In genomic region chr9:121345070-121345469, GRCh38 we compare ENCODE assay signal across 25 cellular contexts. TPM values are rescaled to one million over a fixed set of nuclear protein-coding genes. Genes with fewer than 3 reads are reported as not detected.
DNase-seq lines count a peak whose midpoint lies in the region; FAIRE-seq and TF ChIP-seq lines count a peak whose summit lies in the region.
"Had no signal": no experiment of that assay in that cellular context is flagged by ENCODE, and none has a peak within 500 bp of the region (broad histone marks: within the 10 kb centered on the region; RNA-seq: fewer than 3 reads in every experiment).

No MANE protein-coding gene starts in this region.

- H4K8ac ChIP-seq in mesenchymal stem cell (ENCODE audit: low read length) = no peak overlapping the region

- no peak for TF ChIP-seq POLR2A in H54 (IDR thresholded peaks at IDR 0.05; ENCODE audit: low read depth, low read length)
- TF ChIP-seq POLR2A in sigmoid colon (IDR thresholded peaks at IDR 0.05) = no peak

- H3K9ac ChIP-seq in mesenchymal stem cell (ENCODE audit: low read length) = no peak overlapping the region

- H3K27me3 ChIP-seq in sigmoid colon = no peaks in the 10 kb centered on the region
- H3K27me3 ChIP-seq in mesenchymal stem cell (ENCODE audit: control insufficient read depth in 1 of 2, insufficient read depth in 1 of 2, low read length in 2 of 2) = no peaks in the 10 kb centered on the region
- H3K27me3 ChIP-seq: breast epithelium, upper lobe of left lung had no signal

- H3K4me3 ChIP-seq in sigmoid colon = no peak overlapping the region
- no peak overlapping the region for H3K4me3 ChIP-seq in mesenchymal stem cell (ENCODE audit: insufficient read depth in 1 of 2, low read depth in 1 of 2, low read length in 2 of 2)
- H3K4me3 ChIP-seq: breast epithelium, HAP-1, upper lobe of left lung had no signal

- intact Hi-C loops in sigmoid colon (cut with DNase I) = no loop called here

- H2BK5ac ChIP-seq in mesenchymal stem cell (ENCODE audit: low read depth, low read length, poor library complexity, severe bottlenecking) = no peak overlapping the region

- no peak overlapping the region for H2BK12ac ChIP-seq in mesenchymal stem cell (ENCODE audit: low read length in 2 of 2)

- H3K9me3 Mint-ChIP-seq in activated CD4-positive, alpha-beta memory T cell treated with anti-CD3 and anti-CD28 coated beads, Interleukin-2, amount 10 ng/mL, durations not matched to agents 7 days and 5 days = no peaks in the 10 kb centered on the region
- H3K9me3 Mint-ChIP-seq: activated CD4-positive, alpha-beta memory T cell treated with anti-CD3 and anti-CD28 coated beads for 36 hours; activated naive CD4-positive, alpha-beta T cell treated with anti-CD3 and anti-CD28 coated beads, Interleukin-2, amount 50 U/mL, for 24 hours; activated T-helper 2 cell treated with anti-CD3 and anti-CD28 coated beads, Interferon-gamma antibody, Interleukin-2, Interleukin-4, amounts not matched to agents 10 μg/mL and 5 μg/mL and 100 μg/mL, durations not matched to agents 14 hours and 24 hours and 36 hours had no signal

- H3K27me3 Mint-ChIP-seq in activated CD4-positive, alpha-beta memory T cell treated with anti-CD3 and anti-CD28 coated beads, Interleukin-2, amount 10 ng/mL, durations not matched to agents 7 days and 5 days = no peaks in the 10 kb centered on the region
- H3K27me3 Mint-ChIP-seq: activated CD4-positive, alpha-beta memory T cell treated with anti-CD3 and anti-CD28 coated beads for 36 hours; activated naive CD4-positive, alpha-beta T cell treated with anti-CD3 and anti-CD28 coated beads, Interleukin-2, amount 50 U/mL, for 24 hours had no signal

- TF ChIP-seq EP300 in sigmoid colon (IDR thresholded peaks at IDR 0.05) = no peak

- FAIRE-seq in H54 (lab: Jason Lieb, UNC) = peak; percentile 50
- FAIRE-seq: endothelial cell of umbilical vein had no signal

- CTCF ChIA-PET in activated CD4-positive, alpha-beta memory T cell treated with anti-CD3 and anti-CD28 coated beads, Interleukin-2, amount 10 ng/mL, durations not matched to agents 7 days and 5 days (lab: Charles Lee) = interaction anchor here (4.1 kb wide), 1 partner anchor 25 kb away, joined by 21 read pairs; no protein-coding TSS in a partner anchor

- no peak overlapping the region for H3K23ac ChIP-seq in mesenchymal stem cell (ENCODE audit: low read length in 2 of 2)

- H3K9me3 ChIP-seq in sigmoid colon = no peaks in the 10 kb centered on the region
- no peaks in the 10 kb centered on the region for H3K9me3 ChIP-seq in mesenchymal stem cell (ENCODE audit: control insufficient read depth, low read length)
- H3K9me3 ChIP-seq: breast epithelium, Caco-2, HAP-1, upper lobe of left lung had no signal

- H3K36me3 ChIP-seq in sigmoid colon (peaks cover 17 to 97% (median 34%) of the 10 kb centered on the region in 4 donors), mesenchymal stem cell (ENCODE audit: control insufficient read depth in 1 of 2, insufficient read depth in 2 of 2, low read depth in 1 of 2, low read length in 2 of 2) (peaks cover 0 to 88% of the 10 kb centered on the region in 2 experiments)

- peaks cover 63% of the 10 kb centered on the region for H3K36me3 Mint-ChIP-seq in activated CD4-positive, alpha-beta memory T cell treated with anti-CD3 and anti-CD28 coated beads, Interleukin-2, amount 10 ng/mL, durations not matched to agents 7 days and 5 days (ENCODE audit: low read depth)

- TF ChIP-seq CTCF in sigmoid colon (IDR thresholded peaks at IDR 0.05) = no peak

- no peak overlapping the region for H4K91ac ChIP-seq in mesenchymal stem cell (ENCODE audit: low read length)

- H3K4me1 Mint-ChIP-seq in activated CD4-positive, alpha-beta memory T cell treated with anti-CD3 and anti-CD28 coated beads, Interleukin-2, amount 10 ng/mL, durations not matched to agents 7 days and 5 days = peaks cover 20% of the 10 kb centered on the region
- H3K4me1 Mint-ChIP-seq: activated naive CD4-positive, alpha-beta T cell treated with anti-CD3 and anti-CD28 coated beads, Interleukin-2, amount 50 U/mL, for 24 hours had no signal

- H2BK15ac ChIP-seq in mesenchymal stem cell (ENCODE audit: low read depth, poor library complexity, severe bottlenecking) = no peak overlapping the region

- H2BK120ac ChIP-seq in mesenchymal stem cell (ENCODE audit: low read depth, low read length) = no peak overlapping the region

- no peak overlapping the region for H3K4me3 Mint-ChIP-seq in activated CD4-positive, alpha-beta memory T cell treated with anti-CD3 and anti-CD28 coated beads, Interleukin-2, amount 10 ng/mL, durations not matched to agents 7 days and 5 days
- H3K4me3 Mint-ChIP-seq: activated CD4-positive, alpha-beta memory T cell treated with anti-CD3 and anti-CD28 coated beads for 36 hours; activated naive CD4-positive, alpha-beta T cell treated with anti-CD3 and anti-CD28 coated beads, Interleukin-2, amount 50 U/mL, for 24 hours had no signal

- DNase-seq in H54 (ENCODE audit: insufficient read length, low spot score) (no peak), NCI-H2029 (lab: John Stamatoyannopoulos, UW) (peak; percentile 61), fibroblast of peridontal ligament (ENCODE audit: extremely low read depth) (peak; percentile 53), sigmoid colon (no peak), mesenchymal stem cell (no peak)
- no peak for DNase-seq in activated CD4-positive, alpha-beta memory T cell treated with anti-CD3 and anti-CD28 coated beads, Interleukin-2, amount 10 ng/mL, durations not matched to agents 7 days and 5 days
- no peak for DNase-seq in activated CD4-positive, alpha-beta T cell treated with anti-CD3 and anti-CD28 coated beads, Interleukin-2, amount 50 U/mL, for 1 hour
- DNase-seq: activated CD4-positive, alpha-beta memory T cell treated with anti-CD3 and anti-CD28 coated beads for 36 hours; activated CD8-positive, alpha-beta memory T cell treated with anti-CD3 and anti-CD28 coated beads, Interleukin-2, amount 50 U/mL, for 48 hours; amygdala; C1 segment of cervical spinal cord; Caco-2; head of caudate nucleus; mesendoderm; NCI-H2081 treated with DMSO at 0.1 percent for 48 hours; NCI-H524 treated with DMSO at 0.1 percent for 48 hours; occipital lobe; substantia nigra; upper lobe of left lung had no signal

- H3K4ac ChIP-seq in mesenchymal stem cell (ENCODE audit: low read depth in 1 of 2, low read length in 2 of 2) = no peak overlapping the region

- no peaks in the 10 kb centered on the region for H3K79me1 ChIP-seq in mesenchymal stem cell (replicated peaks; ENCODE audit: low read length, poor library complexity, severe bottlenecking)

- no peak overlapping the region for H2AFZ ChIP-seq in mesenchymal stem cell (ENCODE audit: low read depth, low read length)

- H3K14ac ChIP-seq in mesenchymal stem cell (ENCODE audit: low read length in 2 of 2) = no peak overlapping the region

- H3K18ac ChIP-seq in mesenchymal stem cell (ENCODE audit: low read depth in 1 of 2, low read length in 2 of 2) = no peak overlapping the region

- no peak overlapping the region for H2AK5ac ChIP-seq in mesenchymal stem cell (ENCODE audit: low read length, severe bottlenecking)

- 89 to 95% methylated on average over 3 of the region's 3 CpGs for WGBS in sigmoid colon, 2 donors
- 100% methylated on average over 3 of the region's 3 CpGs for WGBS in mesenchymal stem cell

- no peak overlapping the region for H3K27ac Mint-ChIP-seq in activated CD4-positive, alpha-beta memory T cell treated with anti-CD3 and anti-CD28 coated beads, Interleukin-2, amount 10 ng/mL, durations not matched to agents 7 days and 5 days
- H3K27ac Mint-ChIP-seq: activated CD4-positive, alpha-beta memory T cell treated with anti-CD3 and anti-CD28 coated beads for 36 hours; activated naive CD4-positive, alpha-beta T cell treated with anti-CD3 and anti-CD28 coated beads, Interleukin-2, amount 50 U/mL, for 24 hours; activated T-helper 2 cell treated with anti-CD3 and anti-CD28 coated beads, Interferon-gamma antibody, Interleukin-2, Interleukin-4, amounts not matched to agents 10 μg/mL and 5 μg/mL and 100 μg/mL, durations not matched to agents 14 hours and 24 hours and 36 hours had no signal

- POLR2A ChIA-PET in activated CD4-positive, alpha-beta memory T cell treated with anti-CD3 and anti-CD28 coated beads, Interleukin-2, amount 10 ng/mL, durations not matched to agents 7 days and 5 days (lab: Charles Lee) = no interaction called here

- H3K27ac ChIP-seq in sigmoid colon (peak overlapping the region; percentile 47 to 99 (median 76)), mesenchymal stem cell (ENCODE audit: low read length, poor library complexity, severe bottlenecking) (no peak overlapping the region)
- H3K27ac ChIP-seq: RWPE1 had no signal

- peaks cover 0 to 90% (median 66%) of the 10 kb centered on the region in 4 donors for H3K4me1 ChIP-seq in sigmoid colon
- H3K4me1 ChIP-seq in mesenchymal stem cell (ENCODE audit: control insufficient read depth, insufficient read depth, low read depth, low read length) = no peaks in the 10 kb centered on the region
- H3K4me1 ChIP-seq: Caco-2, HAP-1 had no signal

- H3K4me2 ChIP-seq in mesenchymal stem cell (ENCODE audit: low read length, poor library complexity, severe bottlenecking) = no peak overlapping the region

RNA-seq across cellular contexts. Expression of gene STOM, which starts 25.0 kb away (rescaled TPM):
- 100 to 1,000 TPM; 303 to 609 (median 321) TPM for total RNA-seq in sigmoid colon
- 100 to 1,000 TPM in 1 of 3 donors, 10 to 100 TPM in 2; 22.8 to 140 (median 44.6) TPM for polyA plus RNA-seq in sigmoid colon
- total RNA-seq in activated CD4-positive, alpha-beta memory T cell treated with anti-CD3 and anti-CD28 coated beads, Interleukin-2, amount 10 ng/mL, durations not matched to agents 7 days and 5 days = 100 to 1,000 TPM; 101 to 104 TPM
- 298 TPM for polyA plus RNA-seq in mesenchymal stem cell (2013, experiment 1 of 2)
- polyA plus RNA-seq in mesenchymal stem cell (2013, experiment 2 of 2) = 315 TPM

Comparison
In these comparisons a context has a peak if more than half of its experiments do, and no peak if none do; other contexts are left out.
1. DNase-seq: peak in NCI-H2029 (single experiment) and fibroblast of peridontal ligament (single experiment); none in H54 (single experiment), sigmoid colon (single experiment), activated CD4-positive, alpha-beta memory T cell treated with anti-CD3 and anti-CD28 coated beads, Interleukin-2, amount 10 ng/mL, durations not matched to agents 7 days and 5 days (single experiment), mesenchymal stem cell (single experiment) and activated CD4-positive, alpha-beta T cell treated with anti-CD3 and anti-CD28 coated beads, Interleukin-2, amount 50 U/mL, for 1 hour (single experiment).